In genomic region chr11:33554219-33554618, GRCh38 we compare ENCODE assay signal across 29 cellular contexts.
"Had no signal": no experiment of that assay in that cellular context is flagged by ENCODE, and none has a peak within 500 bp of the region (broad histone marks: within the 10 kb centered on the region; RNA-seq: fewer than 3 reads in every experiment).

No MANE protein-coding gene starts in this region.

- FAIRE-seq: bronchial epithelial cell, colon had no signal

- H3K36me3 ChIP-seq: ascending aorta, esophagus muscularis mucosa, gastroesophageal sphincter, heart right ventricle had no signal

- H2AFZ ChIP-seq: hepatocyte had no signal

- H3K4me3 ChIP-seq: ascending aorta, esophagus muscularis mucosa, gastroesophageal sphincter, heart right ventricle, hepatocyte had no signal

- H3K79me2 ChIP-seq: hepatocyte had no signal

- H3K4me1 ChIP-seq: ascending aorta, esophagus muscularis mucosa, gastroesophageal sphincter, heart right ventricle had no signal

- ATAC-seq: activated naive CD4-positive, alpha-beta T cell treated with anti-CD3 and anti-CD28 coated beads, Interleukin-2, amount 50 U/mL, for 72 hours; activated T-cell treated with anti-CD3 and anti-CD28 coated beads, Interleukin-2, amount 50 U/mL, for 72 hours; effector memory CD8-positive, alpha-beta T cell; gastroesophageal sphincter; heart right ventricle had no signal

- H3K27ac ChIP-seq: ascending aorta, brain microvascular endothelial cell, esophagus muscularis mucosa, gastroesophageal sphincter, heart right ventricle, hepatocyte had no signal

- H3K27me3 ChIP-seq: ascending aorta, brain microvascular endothelial cell had no signal

- DNase-seq: activated CD4-positive, alpha-beta memory T cell treated with anti-CD3 and anti-CD28 coated beads, Interleukin-2, amount 10 ng/mL, durations not matched to agents 7 days and 5 days; activated CD4-positive, alpha-beta T cell treated with anti-CD3 and anti-CD28 coated beads for 1 hour; activated CD4-positive, alpha-beta T cell treated with anti-CD3 and anti-CD28 coated beads for 4 hours; activated CD4-positive, alpha-beta T cell treated with anti-CD3 and anti-CD28 coated beads, Interleukin-2, amount 10 ng/mL, durations not matched to agents 7 days and 5 days; activated CD4-positive, alpha-beta T cell treated with anti-CD3 and anti-CD28 coated beads, Interleukin-2, amount 50 U/mL, for 4 hours; activated CD4-positive, CD25-positive, alpha-beta regulatory T cell; activated CD8-positive, alpha-beta memory T cell treated with anti-CD3 and anti-CD28 coated beads, Interleukin-2, amount 50 U/mL, for 48 hours; activated gamma-delta T cell; activated naive CD4-positive, alpha-beta T cell; activated naive CD4-positive, alpha-beta T cell treated with anti-CD3 and anti-CD28 coated beads, Interleukin-2, amount 10 ng/mL, durations not matched to agents 7 days and 5 days; activated naive CD8-positive, alpha-beta T cell treated with anti-CD3 and anti-CD28 coated beads, Interleukin-2, amount 10 ng/mL, durations not matched to agents 7 days and 5 days; activated T-cell treated with anti-CD3 and anti-CD28 coated beads for 4 hours; activated T-cell treated with anti-CD3 and anti-CD28 coated beads, Interleukin-2, amount 50 U/mL, for 24 hours; activated T-cell treated with anti-CD3 and anti-CD28 coated beads, Interleukin-2, amount 50 U/mL, for 72 hours; brain microvascular endothelial cell; cortex of kidney; effector CD4-positive, alpha-beta T cell; effector memory CD8-positive, alpha-beta T cell; erythroblast; foreskin melanocyte; heart right ventricle; T-helper 2 cell had no signal

- H3K9me3 ChIP-seq: ascending aorta, esophagus muscularis mucosa, gastroesophageal sphincter, heart right ventricle had no signal

- H3K4me2 ChIP-seq: hepatocyte had no signal
